In the genomic region with DNA sequence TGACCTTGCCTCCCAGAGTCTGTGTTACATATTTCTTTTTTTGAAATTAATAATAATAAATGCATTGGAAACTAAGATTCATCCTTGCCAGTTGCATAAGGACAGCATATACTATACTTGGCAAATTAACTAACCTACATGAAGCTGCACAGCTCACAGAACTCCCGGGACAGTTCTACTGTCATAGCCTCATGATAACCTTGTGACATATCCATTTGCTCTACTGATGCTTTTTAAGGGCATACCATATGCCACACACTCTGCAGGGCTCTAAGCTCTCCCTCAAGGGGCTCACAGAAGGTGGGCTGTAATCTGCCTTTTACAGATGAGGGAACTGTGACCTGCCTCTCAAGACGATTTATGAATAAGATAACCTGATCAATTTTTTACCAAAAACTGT, we compare ENCODE assay signal across 14 cellular contexts.
"Had no signal": no experiment of that assay in that cellular context is flagged by ENCODE, and none has a peak within 500 bp of the region (broad histone marks: within the 10 kb centered on the region; RNA-seq: fewer than 3 reads in every experiment).

No MANE protein-coding gene starts in this region.

- H3K4me3 Mint-ChIP-seq: endodermal cell had no signal

- H3K9me3 ChIP-seq: gastrocnemius medialis, heart right ventricle, lower lobe of right lung, pancreas, stomach, thoracic aorta had no signal

- DNase-seq: activated CD8-positive, alpha-beta memory T cell treated with anti-CD3 and anti-CD28 coated beads, Interleukin-2, amount 50 U/mL, for 48 hours; activated naive CD4-positive, alpha-beta T cell treated with anti-CD3 and anti-CD28 coated beads, Interleukin-2, amount 50 U/mL, for 16 hours; endodermal cell; gastrocnemius medialis; heart right ventricle; left colon; lower lobe of right lung; pancreas; stimulated activated CD4-positive, alpha-beta T cell treated with anti-CD3 and anti-CD28 coated beads, Interleukin-1b, Interleukin-23, amount 100 ng/mL, for 48 hours; stomach; SW 1271 had no signal

- H3K27ac ChIP-seq: cardiac muscle cell, gastrocnemius medialis, lower lobe of right lung, pancreas, stomach, thoracic aorta had no signal

- H3K27me3 ChIP-seq: cardiac muscle cell, gastrocnemius medialis, heart right ventricle, pancreas, stomach had no signal

- ATAC-seq: gastrocnemius medialis, heart right ventricle, left colon, lower lobe of right lung, pancreas had no signal

- H3K27ac Mint-ChIP-seq: endodermal cell had no signal

- H3K36me3 ChIP-seq: cardiac muscle cell, pancreas, thoracic aorta had no signal

- H3K4me3 ChIP-seq: cardiac muscle cell, gastrocnemius medialis, heart right ventricle, lower lobe of right lung, pancreas, stomach, thoracic aorta had no signal

- H3K9me3 Mint-ChIP-seq: activated T-helper 2 cell treated with anti-CD3 and anti-CD28 coated beads, Interferon-gamma antibody, Interleukin-2, Interleukin-4, amounts not matched to agents 10 μg/mL and 5 μg/mL and 100 μg/mL, durations not matched to agents 14 hours and 24 hours and 36 hours; endodermal cell had no signal
